20 cellular contexts compared by ENCODE assay signal in genomic region chr10:125107166-125107949, GRCh38.
"Had no signal": no experiment of that assay in that cellular context is flagged by ENCODE, and none has a peak within 500 bp of the region (broad histone marks: within the 10 kb centered on the region; RNA-seq: fewer than 3 reads in every experiment).

No MANE protein-coding gene starts in this region.

- H3K36me3 Mint-ChIP-seq: activated naive CD4-positive, alpha-beta T cell treated with anti-CD3 and anti-CD28 coated beads, Interleukin-2, amount 50 U/mL, for 72 hours had no signal

- ATAC-seq: activated naive CD4-positive, alpha-beta T cell treated with anti-CD3 and anti-CD28 coated beads, Interleukin-2, amount 50 U/mL, for 72 hours; effector memory CD8-positive, alpha-beta T cell; heart right ventricle; left lobe of liver; lower lobe of right lung had no signal

- H3K27ac ChIP-seq: brain microvascular endothelial cell, colonic mucosa, esophagus squamous epithelium, heart right ventricle, lower lobe of right lung, psoas muscle, right atrium auricular region, suprapubic skin, transverse colon, vagina had no signal

- H3K4me3 ChIP-seq: colonic mucosa, dorsolateral prefrontal cortex, esophagus squamous epithelium, heart right ventricle, lower lobe of right lung, psoas muscle, right atrium auricular region, suprapubic skin, transverse colon, vagina had no signal

- H3K27me3 ChIP-seq: brain microvascular endothelial cell, colonic mucosa, dorsolateral prefrontal cortex, esophagus squamous epithelium, heart right ventricle, right atrium auricular region, suprapubic skin, transverse colon, vagina had no signal

- H3K4me3 Mint-ChIP-seq: central memory CD8-positive, alpha-beta T cell; effector memory CD8-positive, alpha-beta T cell; naive B cell; stimulated activated naive CD8-positive, alpha-beta T cell treated with anti-CD3 and anti-CD28 coated beads, Interleukin-15, Interleukin-2, amounts not matched to agents 100 ng/mL and 50 ng/mL, for 24 hours had no signal

- H3K4me1 Mint-ChIP-seq: central memory CD8-positive, alpha-beta T cell; naive B cell had no signal

- H3K27ac Mint-ChIP-seq: activated naive CD4-positive, alpha-beta T cell treated with anti-CD3 and anti-CD28 coated beads, Interleukin-2, amount 50 U/mL, for 72 hours; effector memory CD8-positive, alpha-beta T cell; naive B cell; stimulated activated naive CD8-positive, alpha-beta T cell treated with anti-CD3 and anti-CD28 coated beads, Interleukin-15, Interleukin-2, amounts not matched to agents 100 ng/mL and 50 ng/mL, for 24 hours had no signal

- H3K9me3 ChIP-seq: colonic mucosa, esophagus squamous epithelium, lower lobe of right lung, suprapubic skin, transverse colon, vagina had no signal

- H3K9me3 Mint-ChIP-seq: central memory CD8-positive, alpha-beta T cell; effector memory CD8-positive, alpha-beta T cell had no signal

- DNase-seq: activated T-cell treated with anti-CD3 and anti-CD28 coated beads, Interleukin-2, amount 50 U/mL, for 1 hour; brain microvascular endothelial cell; colonic mucosa; dorsolateral prefrontal cortex; effector memory CD8-positive, alpha-beta T cell; esophagus squamous epithelium; heart right ventricle; lower lobe of right lung; naive B cell; stimulated activated CD4-positive, alpha-beta T cell treated with anti-CD3 and anti-CD28 coated beads, Interleukin-12 subunit alpha, Interleukin-12 subunit beta, amount 100 ng/mL, for 4 hours; T-helper 1 cell; transverse colon had no signal
